ENCODE assay signal across 1 cellular context in genomic region chr5:73280821-73281746, GRCh38.
TF ChIP-seq lines count a peak whose summit lies in the region.

No MANE protein-coding gene starts in this region.

TF ChIP-seq in HEK293, 187 proteins besides CTCF, POLR2A, EP300 and RAD21 (continued from another document):
- TF ChIP-seq ZNF518A (tag by site-specific recombination; conservative IDR thresholded peaks at IDR 0.05; ENCODE audit: low read depth) = peak; percentile 12; the same call in 1 of the 2 replicates
- no peak for TF ChIP-seq ZNF354C (tag by site-specific recombination; IDR thresholded peaks at IDR 0.05; ENCODE audit: borderline replicate concordance, low read depth)
- peak; percentile 98 for TF ChIP-seq OSR2 (tag by site-specific recombination; IDR thresholded peaks at IDR 0.05)
- peak; percentile 56; the same call in 1 of the 2 replicates for TF ChIP-seq ZNF449 (tag by site-specific recombination; IDR thresholded peaks at IDR 0.05)
- TF ChIP-seq ZNF302 (tag by site-specific recombination; IDR thresholded peaks at IDR 0.05; ENCODE audit: low read depth) = no peak
- TF ChIP-seq ZNF624 (tag by site-specific recombination; IDR thresholded peaks at IDR 0.05) = 0 out of 2 replicates have a peak, but pooled peaks have one; percentile 13
